In genomic region chr7:4178887-4179286, GRCh38 we compare ENCODE assay signal across 16 cellular contexts.
DNase-seq lines count a peak whose midpoint lies in the region; ATAC-seq and TF ChIP-seq lines count a peak whose summit lies in the region.
"Had no signal": no experiment of that assay in that cellular context is flagged by ENCODE, and none has a peak within 500 bp of the region (broad histone marks: within the 10 kb centered on the region; RNA-seq: fewer than 3 reads in every experiment).

No MANE protein-coding gene starts in this region.

- ATAC-seq in heart left ventricle (peak; percentile 55 to 76 (median 60)), heart right ventricle (peak in 6 of 8 donors; percentile 35 to 68 (median 49))
- ATAC-seq in activated CD4-positive, alpha-beta T cell treated with anti-CD3 and anti-CD28 coated beads for 36 hours: no peak
- ATAC-seq: GM23338 had no signal

- H3K27ac ChIP-seq in heart left ventricle (no peak overlapping the region), right atrium auricular region (no peak overlapping the region), heart right ventricle (no peak overlapping the region)

- H3K36me3 ChIP-seq in heart left ventricle: no peaks in the 10 kb centered on the region
- H3K36me3 ChIP-seq in right atrium auricular region: no peaks in the 10 kb centered on the region
- no peaks in the 10 kb centered on the region for H3K36me3 ChIP-seq in heart right ventricle
- H3K36me3 ChIP-seq: HAP-1 had no signal

- DNase-seq in heart left ventricle (peak in 2 of 5 donors; percentile 28 to 51), right atrium auricular region (ENCODE audit: low spot score) (no peak), heart right ventricle (no peak), neural crest cell (ENCODE audit: low read depth, low spot score) (no peak), HT-29 (ENCODE audit: low spot score) (no peak)
- DNase-seq in activated CD4-positive, alpha-beta T cell treated with anti-CD3 and anti-CD28 coated beads for 36 hours: no peak
- DNase-seq: C1 segment of cervical spinal cord; Calu3; CD4-positive, alpha-beta memory T cell; COR-L47; DMS53; DMS79 treated with DMSO at 0.1 percent for 48 hours; GF-D8; HFFc6 had no signal

- intact Hi-C loops in heart left ventricle (cut with DNase I) (no loop called here), heart right ventricle (cut with DNase I) (no loop called here)
- intact Hi-C loops in activated CD4-positive, alpha-beta T cell treated with anti-CD3 and anti-CD28 coated beads for 36 hours (cut with DNase I, micrococcal nuclease): no loop called here

- H3K27me3 ChIP-seq in heart left ventricle (no peaks in the 10 kb centered on the region), right atrium auricular region (no peaks in the 10 kb centered on the region), heart right ventricle (no peaks in the 10 kb centered on the region)

- WGBS in heart left ventricle, 4 donors: 31 to 51% (median 46%) methylated on average over 7 to 9 of the region's 9 CpGs
- 41 to 50% methylated on average over 9 of the region's 9 CpGs for WGBS in heart right ventricle, 2 donors

- H3K27me3 Mint-ChIP-seq in neural crest cell (ENCODE audit: low read depth): no peaks in the 10 kb centered on the region
- no peaks in the 10 kb centered on the region for H3K27me3 Mint-ChIP-seq in activated CD4-positive, alpha-beta T cell treated with anti-CD3 and anti-CD28 coated beads for 36 hours
- H3K27me3 Mint-ChIP-seq: CD4-positive, alpha-beta memory T cell had no signal

- peak overlapping the region; percentile 50 for H3K27ac Mint-ChIP-seq in neural crest cell (ENCODE audit: unreplicated experiment)
- no peak overlapping the region for H3K27ac Mint-ChIP-seq in activated CD4-positive, alpha-beta T cell treated with anti-CD3 and anti-CD28 coated beads for 36 hours
- H3K27ac Mint-ChIP-seq: CD4-positive, alpha-beta memory T cell; GM23338; HFFc6 had no signal

- CTCF ChIA-PET in activated CD4-positive, alpha-beta T cell treated with anti-CD3 and anti-CD28 coated beads for 36 hours (lab: Charles Lee): no interaction called here

- H3K4me1 Mint-ChIP-seq in neural crest cell: peaks cover 14% of the 10 kb centered on the region
- H3K4me1 Mint-ChIP-seq in activated CD4-positive, alpha-beta T cell treated with anti-CD3 and anti-CD28 coated beads for 36 hours: no peaks in the 10 kb centered on the region
- H3K4me1 Mint-ChIP-seq: CD4-positive, alpha-beta memory T cell had no signal

- no peak for TF ChIP-seq POLR2A in heart left ventricle (IDR thresholded peaks at IDR 0.05)

- POLR2A ChIA-PET in activated CD4-positive, alpha-beta T cell treated with anti-CD3 and anti-CD28 coated beads for 36 hours (lab: Charles Lee): no interaction called here

- H3K36me3 Mint-ChIP-seq in neural crest cell (ENCODE audit: low read depth): peaks cover 3% of the 10 kb centered on the region
- no peaks in the 10 kb centered on the region for H3K36me3 Mint-ChIP-seq in activated CD4-positive, alpha-beta T cell treated with anti-CD3 and anti-CD28 coated beads for 36 hours (ENCODE audit: low read depth)
- H3K36me3 Mint-ChIP-seq: CD4-positive, alpha-beta memory T cell had no signal

- no peak overlapping the region for H3K4me3 Mint-ChIP-seq in neural crest cell
- no peak overlapping the region for H3K4me3 Mint-ChIP-seq in activated CD4-positive, alpha-beta T cell treated with anti-CD3 and anti-CD28 coated beads for 36 hours
- H3K4me3 Mint-ChIP-seq: CD4-positive, alpha-beta memory T cell; GM23338; HFFc6 had no signal

- no peaks in the 10 kb centered on the region for H3K4me1 ChIP-seq in heart left ventricle
- no peaks in the 10 kb centered on the region for H3K4me1 ChIP-seq in right atrium auricular region
- H3K4me1 ChIP-seq in heart right ventricle: peaks cover 0 to 3% (median 0%) of the 10 kb centered on the region in 9 donors
- H3K4me1 ChIP-seq: HAP-1 had no signal

- peaks cover 2% of the 10 kb centered on the region for H3K9me3 Mint-ChIP-seq in neural crest cell
- H3K9me3 Mint-ChIP-seq in activated CD4-positive, alpha-beta T cell treated with anti-CD3 and anti-CD28 coated beads for 36 hours (ENCODE audit: low read depth): no peaks in the 10 kb centered on the region

- H3K9me3 ChIP-seq in heart left ventricle (no peaks in the 10 kb centered on the region), right atrium auricular region (no peaks in the 10 kb centered on the region), heart right ventricle (no peaks in the 10 kb centered on the region)
- H3K9me3 ChIP-seq: HAP-1 had no signal

- TF ChIP-seq CTCF in heart left ventricle (IDR thresholded peaks at IDR 0.05) (no peak), right atrium auricular region (IDR thresholded peaks at IDR 0.05) (no peak), heart right ventricle (IDR thresholded peaks at IDR 0.05) (no peak), neural crest cell (conservative IDR thresholded peaks at IDR 0.05) (no peak)

- H3K4me3 ChIP-seq in heart left ventricle (no peak overlapping the region), right atrium auricular region (no peak overlapping the region), heart right ventricle (no peak overlapping the region)
- H3K4me3 ChIP-seq: GM23338, HAP-1 had no signal
